ENCODE assay signal across 8 cellular contexts in genomic region chr13:98672947-98673545, GRCh38.
DNase-seq lines count a peak whose midpoint lies in the region; ATAC-seq, FAIRE-seq and TF ChIP-seq lines count a peak whose summit lies in the region.

No MANE protein-coding gene starts in this region.

- peaks cover 15% of the 10 kb centered on the region; the same call in 1 of the 2 replicates for H3K4me1 Mint-ChIP-seq in HFFc6 (ENCODE audit: low read depth)
- no peaks in the 10 kb centered on the region for H3K4me1 Mint-ChIP-seq in T-helper 17 cell

- H3K27me3 Mint-ChIP-seq in HFFc6 (ENCODE audit: insufficient read depth) (peaks cover 18% of the 10 kb centered on the region), T-helper 17 cell (peaks cover 24% of the 10 kb centered on the region)

- H3K27ac Mint-ChIP-seq in HFFc6 (no peak overlapping the region), T-helper 17 cell (no peak overlapping the region)

- no peak overlapping the region for H3K9ac ChIP-seq in K562 (ENCODE audit: insufficient read depth in 1 of 2, low read depth in 2 of 2, low read length in 2 of 2)

- no peaks in the 10 kb centered on the region for H4K20me1 ChIP-seq in K562 (replicated peaks; ENCODE audit: control insufficient read depth, insufficient read depth, low read length)

- peaks cover 2 to 29% of the 10 kb centered on the region in 2 experiments; a peak in 4 of 5 replicates for H3K27me3 ChIP-seq in K562 (ENCODE audit: control insufficient read depth in 2 of 2, insufficient read depth in 2 of 2, low read length in 2 of 2)

- 13% methylated on average over 8 of the region's 11 CpGs for WGBS in K562 (ENCODE audit: insufficient coverage, low coverage, missing lambda C conversion rate)

- intact Hi-C loops in K562 (cut with micrococcal nuclease): loop anchor here (1.0 to 10.0 kb wide), 5 partner anchors 169 to 826 kb away; no protein-coding TSS in a partner anchor
- intact Hi-C loops in sciatic nerve (cut with DNase I): loop anchor here (5.0 kb wide), 1 partner anchor 231 kb away; no protein-coding TSS in a partner anchor

- no peak for TF ChIP-seq EP300 in K562 (IDR thresholded peaks at IDR 0.05; ENCODE audit: low read length)

- FAIRE-seq in K562 (lab: Jason Lieb, UNC): peak; percentile 61

- H3K27ac ChIP-seq in K562 (ENCODE audit: extremely low read depth, low read depth, low read length): no peak overlapping the region

- TF ChIP-seq CTCF in GM10266 (IDR thresholded peaks at IDR 0.05; ENCODE audit: control insufficient read depth, insufficient read depth, low read depth, missing control alignments) (peak; percentile 81), HFFc6 (IDR thresholded peaks at IDR 0.05) (peak; percentile 95), K562 (IDR thresholded peaks at IDR 0.05 in 2 of 3, conservative IDR thresholded peaks at IDR 0.05 in 1 of 3; ENCODE audit: insufficient read depth in 2 of 3, low read depth in 1 of 3, low read length in 3 of 3) (peak; percentile 58 to 80 (median 73))

- CTCF ChIA-PET in K562 (lab: Yijun Ruan, JAX; ENCODE audit: low intra/inter-chr PET ratio): interaction anchor here (0.6 to 2.0 kb wide), 3 partner anchors 25 to 328 kb away, joined by 3 to 11 read pairs (median 4); no protein-coding TSS in a partner anchor

- H3K4me2 ChIP-seq in K562 (ENCODE audit: insufficient read depth, low read length): no peak overlapping the region

- in situ Hi-C loops in K562 (cut with MboI): loop anchor here (10.0 kb wide), 1 partner anchor 818 kb away; no protein-coding TSS in a partner anchor

- peak; percentile 70 for DNase-seq in GM10266 (ENCODE audit: extremely low spot score)
- peak; percentile 62 for DNase-seq in HFFc6
- DNase-seq in NCI-H1105 (lab: John Stamatoyannopoulos, UW): peak; percentile 36
- DNase-seq in T-helper 17 cell: peak in 1 of 3 donors; percentile 11
- DNase-seq in K562 (ENCODE audit: extremely low read depth in 1 of 4, low spot score in 3 of 4): peak; percentile 53 to 55 (median 54)
- DNase-seq in hippocampal formation (lab: John Stamatoyannopoulos, UW): peak; percentile 39 to 56
- DNase-seq in sciatic nerve (ENCODE audit: low spot score): peak; percentile 76

- no peak overlapping the region for H2AFZ ChIP-seq in K562 (ENCODE audit: low read depth, low read length)

- peak; percentile 63 to 78 for TF ChIP-seq RAD21 in K562 (CRISPR knock-in tag; conservative IDR thresholded peaks at IDR 0.05 in 1 of 2, IDR thresholded peaks at IDR 0.05 in 1 of 2)

- no peaks in the 10 kb centered on the region for H3K9me3 ChIP-seq in T-helper 17 cell (ENCODE audit: control insufficient read depth, low read length, poor library complexity, severe bottlenecking)
- no peaks in the 10 kb centered on the region for H3K9me3 ChIP-seq in K562 (replicated peaks; ENCODE audit: control insufficient read depth, insufficient read depth, low read depth, low read length)

- no peaks in the 10 kb centered on the region for H3K79me2 ChIP-seq in K562 (ENCODE audit: control insufficient read depth, insufficient read depth, low read length)

- no peak overlapping the region for H3K4me3 ChIP-seq in K562

- H3K4me1 ChIP-seq in K562 (replicated peaks in 1 of 2; ENCODE audit: control insufficient read depth in 2 of 2, insufficient read depth in 2 of 2, low read length in 2 of 2): no peaks in the 10 kb centered on the region

- TF ChIP-seq POLR2A in K562 (conservative IDR thresholded peaks at IDR 0.05) (no peak), GM18505 (IDR thresholded peaks at IDR 0.05; ENCODE audit: borderline replicate concordance, extremely low read depth, insufficient read depth, insufficient read length) (no peak)

- no peaks in the 10 kb centered on the region for H3K36me3 Mint-ChIP-seq in HFFc6 (ENCODE audit: low read depth)
- H3K36me3 Mint-ChIP-seq in T-helper 17 cell (ENCODE audit: low read depth): no peaks in the 10 kb centered on the region

- BruUV-seq in K562 (replicated peaks; lab: Mats Ljungman, UMichigan): no TSS peak

- H3K9me3 Mint-ChIP-seq in HFFc6: no peaks in the 10 kb centered on the region

- H3K4me3 Mint-ChIP-seq in HFFc6 (no peak overlapping the region), T-helper 17 cell (no peak overlapping the region)

- POLR2A ChIA-PET in K562 (lab: Yijun Ruan, JAX): no interaction called here

- no peaks in the 10 kb centered on the region for H3K36me3 ChIP-seq in K562 (ENCODE audit: control insufficient read depth, insufficient read depth, low read length)

- no peaks in the 10 kb centered on the region for H3K9me1 ChIP-seq in K562 (ENCODE audit: control insufficient read depth, insufficient read depth, low read length)

- peak; percentile 63 for ATAC-seq in T-helper 17 cell
- peak; percentile 91 for ATAC-seq in K562
- ATAC-seq in sciatic nerve: peak; percentile 92
- no peak for ATAC-seq in GM18505 (IDR thresholded peaks at IDR 0.05; ENCODE audit: unreplicated experiment)

TF ChIP-seq in K562, 482 proteins besides CTCF, POLR2A, EP300 and RAD21:
- TF ChIP-seq ZNF263 (CRISPR knock-in tag; IDR thresholded peaks at IDR 0.05; ENCODE audit: borderline replicate concordance) (no peak), BCLAF1 (IDR thresholded peaks at IDR 0.05; ENCODE audit: borderline replicate concordance in 1 of 2, control insufficient read depth in 1 of 2, low read depth in 2 of 2, low read length in 1 of 2) (no peak), DEAF1 (CRISPR knock-in tag; IDR thresholded peaks at IDR 0.05) (peak; percentile 75), ZKSCAN1 (IDR thresholded peaks at IDR 0.05; ENCODE audit: low read depth, low read length) (0 out of 2 replicates have a peak, but pooled peaks have one; percentile 37), GATA2 (CRISPR knock-in tag; IDR thresholded peaks at IDR 0.05) (no peak), ZNF589 (CRISPR knock-in tag; IDR thresholded peaks at IDR 0.05; ENCODE audit: low read depth) (no peak), ZNF764 (CRISPR knock-in tag; IDR thresholded peaks at IDR 0.05; ENCODE audit: low read depth) (no peak), ZNF274 (IDR thresholded peaks at IDR 0.05; ENCODE audit: borderline replicate concordance, low read depth, low read length) (no peak), ZNF778 (CRISPR knock-in tag; IDR thresholded peaks at IDR 0.05) (no peak), SMC3 (conservative IDR thresholded peaks at IDR 0.05; ENCODE audit: insufficient read depth, low read depth, low read length) (peak; percentile 65), STAG1 (CRISPR knock-in tag; IDR thresholded peaks at IDR 0.05; ENCODE audit: borderline replicate concordance) (peak; percentile 26; the same call in 1 of the 2 replicates)
